10 cellular contexts compared by ENCODE assay signal in the genomic region with DNA sequence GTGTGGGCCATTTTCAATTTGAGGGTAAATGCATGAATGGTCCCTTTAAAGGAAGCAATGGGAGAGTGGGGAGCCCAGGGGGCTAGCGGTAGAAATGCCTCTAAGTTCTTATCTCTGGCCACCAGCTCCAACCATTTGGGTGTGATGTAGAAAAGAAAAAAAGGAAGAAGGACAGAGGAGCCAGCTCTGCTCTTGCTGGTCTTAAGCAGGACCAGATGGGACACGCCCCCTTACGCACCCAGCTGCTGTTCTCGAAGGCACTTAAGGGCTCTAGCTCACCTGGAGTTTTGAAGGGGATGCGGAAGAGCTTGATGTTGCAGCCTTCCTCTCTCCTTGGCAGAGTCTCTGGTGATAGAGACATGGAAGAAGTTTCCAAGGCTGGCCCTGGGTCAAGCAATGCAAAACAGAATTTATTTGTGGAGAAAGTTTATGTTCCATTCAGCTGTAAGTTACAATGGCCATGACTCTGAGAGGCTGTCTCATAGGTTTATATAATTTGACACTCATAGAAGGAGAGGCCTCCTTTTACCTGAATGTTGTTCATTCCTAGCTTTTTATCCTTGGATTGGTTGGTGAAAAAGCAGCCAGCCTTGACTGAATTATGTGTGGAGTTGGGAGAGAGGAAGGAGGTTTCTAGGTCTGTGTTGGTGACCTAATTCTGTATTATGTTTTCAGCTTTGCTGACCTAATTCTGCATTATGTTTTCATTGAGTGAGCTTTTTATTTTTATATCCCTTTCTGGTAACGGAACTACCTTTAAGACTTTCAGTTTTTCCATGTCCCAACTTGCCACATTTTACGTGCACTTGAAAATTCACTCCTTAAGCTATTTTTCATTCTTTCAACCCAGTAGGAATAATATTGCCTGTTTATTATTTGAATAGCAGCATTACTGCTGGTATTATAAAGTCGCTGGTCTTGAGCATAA. TPM values are rescaled to one million over a fixed set of nuclear protein-coding genes. Genes with fewer than 3 reads are reported as not detected.
DNase-seq lines count a peak whose midpoint lies in the region; ATAC-seq, FAIRE-seq and TF ChIP-seq lines count a peak whose summit lies in the region.
"Had no signal": no experiment of that assay in that cellular context is flagged by ENCODE, and none has a peak within 500 bp of the region (broad histone marks: within the 10 kb centered on the region; RNA-seq: fewer than 3 reads in every experiment).

No MANE protein-coding gene starts in this region.

- H4K8ac ChIP-seq in H1 (ENCODE audit: extremely low read depth, insufficient read depth, low read length), result no peak overlapping the region

- peak; percentile 36 for FAIRE-seq in H1 (lab: Jason Lieb, UNC)
- FAIRE-seq: TTC549 had no signal

- TF ChIP-seq POLR2A in NB4 (IDR thresholded peaks at IDR 0.05; ENCODE audit: extremely low read depth, insufficient read length) (no peak), H1 (IDR thresholded peaks at IDR 0.05; ENCODE audit: control extremely low read depth in 1 of 2, low read depth in 2 of 2, low read length in 2 of 2) (no peak)

- no peak overlapping the region for H3K18ac ChIP-seq in H1 (ENCODE audit: extremely low read depth, low read length)

- no peak overlapping the region for H3K4me2 ChIP-seq in H1 (ENCODE audit: insufficient read depth in 1 of 2, low read depth in 2 of 2, low read length in 2 of 2)

- no peak overlapping the region for H3K4ac ChIP-seq in H1 (replicated peaks; ENCODE audit: insufficient read length, low read depth, low read length)

- H2BK120ac ChIP-seq in H1 (replicated peaks; ENCODE audit: low read depth, low read length), result no peak overlapping the region

- H2BK15ac ChIP-seq in H1 (ENCODE audit: low read length), result no peak overlapping the region

- no peak overlapping the region for H2BK5ac ChIP-seq in H1 (ENCODE audit: low read depth, low read length)

- no peak overlapping the region for H2BK12ac ChIP-seq in H1 (ENCODE audit: low read depth, low read length)

- H3K14ac ChIP-seq in H1 (ENCODE audit: insufficient read length), result no peak overlapping the region

- POLR2A ChIA-PET in H1 (lab: Charles Lee; ENCODE audit: partially characterized antibody), result interaction anchor here (1.1 kb wide), 1 partner anchor 179 kb away, joined by 3 read pairs; no protein-coding TSS in a partner anchor

- no peak overlapping the region for H3K27ac ChIP-seq in H1 (ENCODE audit: low read depth, low read length)
- H3K27ac ChIP-seq in neutrophil, result peak overlapping the region; percentile 90

- CTCF ChIA-PET in H1 (lab: Charles Lee; ENCODE audit: partially characterized antibody), result interaction anchor here (0.7 to 15.6 kb wide), 5 partner anchors 15 to 196 kb away, joined by 3 to 268 read pairs (median 3); no protein-coding TSS in a partner anchor

- H3K23me2 ChIP-seq in H1 (ENCODE audit: low read depth, low read length), result no peaks in the 10 kb centered on the region

- no peak for TF ChIP-seq CTCF in NB4 (IDR thresholded peaks at IDR 0.05; ENCODE audit: low read depth, low read length)
- no peak for TF ChIP-seq CTCF in H1 (IDR thresholded peaks at IDR 0.05; ENCODE audit: control extremely low read depth in 1 of 3, insufficient read depth in 1 of 3, low read depth in 1 of 3, low read length in 3 of 3)
- TF ChIP-seq CTCF in neutrophil (IDR thresholded peaks at IDR 0.05), result no peak

- TF ChIP-seq RAD21 in H1 (IDR thresholded peaks at IDR 0.05 in 1 of 2, conservative IDR thresholded peaks at IDR 0.05 in 1 of 2; ENCODE audit: low read depth in 2 of 2, low read length in 2 of 2), result no peak

- H3K9ac ChIP-seq in H1 (replicated peaks in 1 of 4; ENCODE audit: extremely low read depth in 1 of 4, low read depth in 3 of 4, low read length in 3 of 4), result no peak overlapping the region

- no peak overlapping the region for H4K5ac ChIP-seq in H1 (ENCODE audit: insufficient read length, low read depth, low read length)

- H2BK20ac ChIP-seq in H1 (ENCODE audit: low read length), result no peak overlapping the region

- no peak for TF ChIP-seq EP300 in H1 (IDR thresholded peaks at IDR 0.05; ENCODE audit: borderline replicate concordance in 1 of 2, low read depth in 2 of 2, low read length in 2 of 2)

- H3K4me3 ChIP-seq in NB4 (ENCODE audit: low read depth, low read length), result no peak overlapping the region
- H3K4me3 ChIP-seq in H1 (ENCODE audit: extremely low read depth in 1 of 4, insufficient read depth in 2 of 4, low read depth in 3 of 4, low read length in 4 of 4), result no peak overlapping the region
- H3K4me3 ChIP-seq in neutrophil (ENCODE audit: low read depth in 1 of 2, low read length in 1 of 2), result peak overlapping the region in 1 of 2 experiments; percentile 30
- H3K4me3 ChIP-seq: MG63 had no signal

- no peaks in the 10 kb centered on the region for H3K79me2 ChIP-seq in H1 (ENCODE audit: control insufficient read depth in 1 of 2, insufficient read depth in 2 of 2, low read length in 2 of 2)

- 79% methylated on average over 8 of the region's 8 CpGs; no CpG with 5 or more reads in 1 of the 2 experiments for WGBS in H1 (ENCODE audit: extremely low coverage in 1 of 2, insufficient coverage in 1 of 2, insufficient read length in 1 of 2, insufficient replicate concordance in 2 of 2, low coverage in 1 of 2, low lambda C conversion rate in 2 of 2, missing lambda C conversion rate in 1 of 2), 2 experiments

- H3K56ac ChIP-seq in H1 (replicated peaks; ENCODE audit: insufficient read length, low read depth, low read length), result no peak overlapping the region

- no peak overlapping the region for H2AFZ ChIP-seq in H1 (ENCODE audit: low read length)

- H3K36me3 ChIP-seq in H1 (ENCODE audit: control insufficient read depth in 2 of 4, insufficient read depth in 4 of 4, low read length in 3 of 4) (no peaks in the 10 kb centered on the region), neutrophil (no peaks in the 10 kb centered on the region)
- H3K36me3 ChIP-seq: MG63 had no signal

- no peak overlapping the region for H2AK5ac ChIP-seq in H1 (ENCODE audit: low read depth, low read length)

- peak; percentile 12 for DNase-seq in NB4 (ENCODE audit: low read depth)
- DNase-seq in H1 (ENCODE audit: low read depth in 1 of 2, low spot score in 2 of 2), result peak in 1 of 2 experiments; percentile 54
- no peak for DNase-seq in mucosa of gallbladder (ENCODE audit: low spot score)
- DNase-seq in NCI-H226, result no peak
- DNase-seq in HK-2 (ENCODE audit: unreplicated experiment), result no peak
- DNase-seq: MG63 had no signal

- H3K9me3 ChIP-seq in H1 (ENCODE audit: insufficient read depth in 2 of 2, low read depth in 1 of 2, low read length in 1 of 2) (no peaks in the 10 kb centered on the region), neutrophil (no peaks in the 10 kb centered on the region)
- H3K9me3 ChIP-seq: MG63 had no signal

- H4K20me1 ChIP-seq in H1 (replicated peaks in 1 of 2; ENCODE audit: control insufficient read depth in 1 of 2, insufficient read depth in 2 of 2, low read length in 2 of 2), result no peaks in the 10 kb centered on the region

- H4K91ac ChIP-seq in H1 (replicated peaks; ENCODE audit: insufficient read length, low read length), result no peak overlapping the region

- no peaks in the 10 kb centered on the region for H3K79me1 ChIP-seq in H1 (ENCODE audit: low read depth, low read length)

- H3K4me1 ChIP-seq in H1 (replicated peaks in 1 of 4; ENCODE audit: control insufficient read depth in 3 of 4, insufficient read depth in 4 of 4, low read length in 3 of 4) (peaks cover 0 to 3% (median 0%) of the 10 kb centered on the region in 4 experiments; a peak in 1 of 7 replicates), neutrophil (ENCODE audit: control insufficient read depth in 1 of 2, insufficient read depth in 1 of 2, low read depth in 1 of 2, low read length in 1 of 2) (peaks cover 39 to 40% of the 10 kb centered on the region in 2 experiments)

- no peak overlapping the region for H3K23ac ChIP-seq in H1 (ENCODE audit: insufficient read length)

- ATAC-seq in GM18502 (IDR thresholded peaks at IDR 0.05; ENCODE audit: poor library complexity, unreplicated experiment) (peak; percentile 42), HG03457 (IDR thresholded peaks at IDR 0.05; ENCODE audit: unreplicated experiment) (no peak)

- no peaks in the 10 kb centered on the region for H3K27me3 ChIP-seq in H1 (replicated peaks in 1 of 4; ENCODE audit: control insufficient read depth in 3 of 4, extremely low read depth in 1 of 4, insufficient read depth in 3 of 4, low read length in 3 of 4)
- no peaks in the 10 kb centered on the region for H3K27me3 ChIP-seq in neutrophil
- H3K27me3 ChIP-seq: MG63 had no signal

TF ChIP-seq in H1, 55 proteins besides CTCF, POLR2A, EP300 and RAD21:
- no peak for TF ChIP-seq SIRT6 (IDR thresholded peaks at IDR 0.05; ENCODE audit: low read length)
- no peak for TF ChIP-seq CTBP2 (IDR thresholded peaks at IDR 0.05; ENCODE audit: borderline replicate concordance, insufficient read depth, insufficient read length, low read length)
- TF ChIP-seq CBX8 (IDR thresholded peaks at IDR 0.05; ENCODE audit: borderline replicate concordance, low read depth, low read length), result no peak
- no peak for TF ChIP-seq SIX5 (IDR thresholded peaks at IDR 0.05; ENCODE audit: low read depth, low read length)
- TF ChIP-seq ATF2 (IDR thresholded peaks at IDR 0.05; ENCODE audit: low read length), result no peak
- no peak for TF ChIP-seq ASH2L (IDR thresholded peaks at IDR 0.05; ENCODE audit: low read length)
- TF ChIP-seq EZH2 (IDR thresholded peaks at IDR 0.05; ENCODE audit: low read depth, low read length, severe bottlenecking), result no peak
TF ChIP-seq in H1: peak in this region for 0.

RNA-seq across cellular contexts. Expression of gene RNF144B, which starts 59.3 kb away (rescaled TPM):
- total RNA-seq in H1 (2021; fragmentation: NEBNext Ultra II Directional; extraction: Animal tissue kit (Norgen Biotek cat#: 25700)), result 9.8 and 11.2 TPM in 2 replicates
- polyA plus RNA-seq in H1 (2011; rRNA removed), result 1.1 and 1.8 TPM in 2 replicates
- 1.6 TPM for polyA plus RNA-seq in H1 (2011; cell fraction: cytosol; rRNA removed)
- polyA plus RNA-seq in H1 (2011; cell fraction: nucleus; rRNA removed), result 1.3 TPM
- 2.4 to 4.1 TPM (median 3.2 TPM) in 4 replicates for polyA plus RNA-seq in H1 (2012, experiment 1 of 2)
- polyA plus RNA-seq in H1 (2012, experiment 2 of 2), result 0.31 TPM
- polyA plus RNA-seq in H1 (2013, experiment 1 of 2), result 2.9 TPM
- polyA plus RNA-seq in H1 (2013, experiment 2 of 2), result 3.1 TPM
- polyA minus RNA-seq in H1 (2011; rRNA and poly(A)+ RNA removed), result 7.2 and 8.1 TPM in 2 replicates
- 3.3 TPM for polyA minus RNA-seq in H1 (2011; cell fraction: cytosol; rRNA and poly(A)+ RNA removed)
- 3.2 TPM for polyA minus RNA-seq in H1 (2011; cell fraction: nucleus; rRNA and poly(A)+ RNA removed)
- 33.9 TPM for total RNA-seq in mucosa of gallbladder
